In genomic region chr2:15560988-15561573, GRCh38 we compare ENCODE assay signal across 8 cellular contexts. TPM values are rescaled to one million over a fixed set of nuclear protein-coding genes. Genes with fewer than 3 reads are reported as not detected.
A peak's percentile ranks its signal among the peaks of the same experiment; 100 is the strongest.
DNase-seq lines count a peak whose midpoint lies in the region; ATAC-seq lines count a peak whose summit lies in the region.

NBAS (minus strand) TSS chr2:15561334; CDS start chr2:15561304, 30 bp downstream.

- peaks cover 34% of the 10 kb centered on the region for H3K4me1 ChIP-seq in mononuclear cell (ENCODE audit: insufficient read depth, low read length)

- peak; percentile 87 for ATAC-seq in GM21515 (IDR thresholded peaks at IDR 0.05; ENCODE audit: unreplicated experiment)

- no peaks in the 10 kb centered on the region for H3K9me3 ChIP-seq in mononuclear cell (ENCODE audit: low read depth, low read length)

- peak within 1 kb of the TSS; percentile 77 for H3K4me3 ChIP-seq in mononuclear cell (ENCODE audit: low read length)

- peak within 1 kb of the TSS; percentile 56 for H3K27ac ChIP-seq in epithelial cell of prostate

- H3K27me3 ChIP-seq in mononuclear cell (ENCODE audit: insufficient read depth, low read length): no peaks in the 10 kb centered on the region

- DNase-seq in DMS 273 (lab: John Stamatoyannopoulos, UW; ENCODE audit: unreplicated experiment) (peak; percentile 93), HuH-7 (ENCODE audit: low spot score) (peak; percentile 60), OCI-M2 (lab: John Stamatoyannopoulos, UW; ENCODE audit: unreplicated experiment) (peak; percentile 39), activated T-cell treated with anti-CD3 and anti-CD28 coated beads for 4 hours (peak; percentile 75), epithelial cell of prostate (ENCODE audit: low read depth, low spot score) (peak; percentile 39)
- DNase-seq in stimulated activated CD8-positive, alpha-beta memory T cell treated with anti-CD3 and anti-CD28 coated beads, Interleukin-4, amount 100 ng/mL, for 1 hour (ENCODE audit: low read depth in 2 of 2, low spot score in 1 of 2): peak; percentile 25 to 44

RNA-seq across cellular contexts. Expression of gene NBAS, which starts in this region (rescaled TPM):
- 31.6 TPM for total RNA-seq in mononuclear cell

Comparison
In these comparisons a context has a peak if more than half of its experiments do, and no peak if none do; other contexts are left out.
1. Peak in every context shown above with its lines: DNase-seq, ATAC-seq, H3K4me3 ChIP-seq and H3K27ac ChIP-seq.
2. DNase-seq: peak in every context shown above with its lines; median percentile 93 in DMS 273; 75 in activated T-cell treated with anti-CD3 and anti-CD28 coated beads for 4 hours; 60 in HuH-7; 39 in OCI-M2; 39 in epithelial cell of prostate; 34 in stimulated activated CD8-positive, alpha-beta memory T cell treated with anti-CD3 and anti-CD28 coated beads, Interleukin-4, amount 100 ng/mL, for 1 hour.